9 cellular contexts compared by ENCODE assay signal in the genomic region with DNA sequence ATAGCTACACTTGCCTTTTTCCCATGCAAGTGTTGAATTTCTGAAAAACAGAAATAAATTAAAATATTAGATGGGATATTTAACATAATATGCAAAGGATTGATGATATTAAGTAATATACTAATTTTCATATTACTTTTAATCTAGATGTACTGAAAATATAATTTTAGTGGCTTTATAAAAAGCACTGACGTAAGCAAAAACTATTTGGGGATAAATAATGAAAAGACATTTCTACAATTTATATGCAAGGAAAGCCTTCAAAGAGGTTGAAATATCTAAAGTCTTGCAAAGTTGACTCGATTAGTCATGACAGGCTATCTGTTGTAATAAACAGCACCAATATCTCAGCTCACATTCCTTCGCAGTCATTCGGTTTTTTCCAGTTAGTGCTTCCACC.
"Had no signal": no experiment of that assay in that cellular context is flagged by ENCODE, and none has a peak within 500 bp of the region (broad histone marks: within the 10 kb centered on the region; RNA-seq: fewer than 3 reads in every experiment).

No MANE protein-coding gene starts in this region.

- H3K9me3 ChIP-seq: HAP-1 had no signal

- H3K4me3 ChIP-seq: GM23248, HAP-1 had no signal

- H3K4me2 ChIP-seq: KMS-11 had no signal

- FAIRE-seq: HTR-8/SVneo had no signal

- H3K27ac ChIP-seq: GM23248, KMS-11 had no signal

- H3K4me3 Mint-ChIP-seq: HFFc6 had no signal

- DNase-seq: GM23248, GOT3, HFFc6, Karpas-422, KBM-7 had no signal

- H3K4me1 ChIP-seq: HAP-1 had no signal

- ATAC-seq: HCT116 had no signal

- H3K27ac Mint-ChIP-seq: HFFc6 had no signal
